ENCODE assay signal across 8 cellular contexts in the genomic region with DNA sequence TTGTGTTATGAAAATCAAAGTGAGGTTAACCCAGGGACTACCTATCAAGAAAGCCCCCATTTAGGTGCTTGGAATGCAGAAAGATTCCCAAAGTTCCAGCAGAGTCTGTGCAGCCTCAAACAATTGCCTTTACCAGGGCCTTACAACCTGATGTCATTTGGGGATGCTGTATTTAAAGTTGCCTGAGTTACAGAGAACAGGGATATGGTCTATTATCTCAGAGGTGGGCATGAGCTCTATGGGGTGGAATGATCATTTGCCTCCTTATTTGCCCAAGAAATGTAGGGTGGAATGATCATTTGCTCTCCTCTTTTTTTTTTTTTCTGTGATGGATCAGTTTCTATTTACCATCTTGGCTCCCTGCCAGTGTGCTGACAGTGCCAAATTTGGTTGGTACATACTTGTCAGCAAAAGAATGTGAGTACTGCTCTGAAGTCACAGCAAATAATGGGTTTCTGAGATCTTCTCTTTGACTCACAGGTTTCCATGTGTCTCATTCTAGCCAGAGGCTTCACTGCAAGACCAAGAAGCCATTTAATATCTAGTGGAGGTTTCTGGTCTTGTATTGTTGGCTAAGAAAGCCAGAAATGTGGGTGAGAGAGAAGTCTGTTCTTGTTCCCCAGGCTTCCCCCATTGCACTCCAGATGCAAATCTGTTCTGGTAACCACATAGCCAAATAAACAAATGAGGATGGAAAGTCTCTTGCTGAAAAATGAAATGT. TPM values are rescaled to one million over a fixed set of nuclear protein-coding genes. Genes with fewer than 3 reads are reported as not detected.
DNase-seq lines count a peak whose midpoint lies in the region; ATAC-seq and TF ChIP-seq lines count a peak whose summit lies in the region.

No MANE protein-coding gene starts in this region.

- peak; percentile 76 for ATAC-seq in GM21529 (IDR thresholded peaks at IDR 0.05; ENCODE audit: unreplicated experiment)
- peak in 6 of 8 donors; percentile 16 to 65 (median 46) for ATAC-seq in heart right ventricle
- ATAC-seq in upper lobe of right lung, result peak; percentile 77

- no peak overlapping the region for H2AFZ ChIP-seq in KMS-11 (ENCODE audit: low read depth)

- peak overlapping the region; percentile 10 for H3K9ac ChIP-seq in KMS-11

- H3K36me3 ChIP-seq in KMS-11 (ENCODE audit: insufficient read depth) (no peaks in the 10 kb centered on the region), heart right ventricle (no peaks in the 10 kb centered on the region), upper lobe of right lung (no peaks in the 10 kb centered on the region)

- peak; percentile 49 for DNase-seq in NCI-H1436 (lab: John Stamatoyannopoulos, UW)
- no peak for DNase-seq in NCI-H1436 treated with DMSO at 0.1 percent for 48 hours (lab: John Stamatoyannopoulos, UW)
- DNase-seq in SK-MEL-5 (ENCODE audit: low read depth, low spot score), result peak; percentile 13
- peak in 1 of 2 donors; percentile 36 for DNase-seq in heart right ventricle
- DNase-seq in upper lobe of right lung, result peak; percentile 68
- DNase-seq in 8988T, result no peak

- no peaks in the 10 kb centered on the region for H3K27me3 ChIP-seq in KMS-11 (ENCODE audit: insufficient read depth, low read depth)
- H3K27me3 ChIP-seq in heart right ventricle, result no peaks in the 10 kb centered on the region
- H3K27me3 ChIP-seq in upper lobe of right lung, result no peaks in the 10 kb centered on the region

- H3K4me2 ChIP-seq in KMS-11, result peak overlapping the region; percentile 74

- intact Hi-C loops in heart right ventricle (cut with DNase I) (no loop called here), upper lobe of right lung (cut with DNase I) (no loop called here)

- H3K9me3 ChIP-seq in heart right ventricle (peaks cover 0 to 5% (median 0%) of the 10 kb centered on the region in 11 donors), upper lobe of right lung (no peaks in the 10 kb centered on the region)

- in situ Hi-C loops in SK-MEL-5 (cut with HindIII; ENCODE audit: low pct_unique_long_range_greater_than_20kb, low sequenced_read_pairs), result no loop called here

- no peaks in the 10 kb centered on the region for H3K79me2 ChIP-seq in KMS-11 (ENCODE audit: insufficient read depth, low read depth)

- H3K4me1 ChIP-seq in KMS-11 (ENCODE audit: low read depth, poor library complexity, severe bottlenecking), result peaks cover 68% of the 10 kb centered on the region
- peaks cover 0 to 32% (median 22%) of the 10 kb centered on the region in 9 donors for H3K4me1 ChIP-seq in heart right ventricle
- H3K4me1 ChIP-seq in upper lobe of right lung, result peaks cover 19% of the 10 kb centered on the region

- no peak overlapping the region for H3K4me3 ChIP-seq in KMS-11 (IDR thresholded peaks at IDR 0.05; ENCODE audit: insufficient read depth, low read depth, low read length)
- H3K4me3 ChIP-seq in heart right ventricle, result no peak overlapping the region
- H3K4me3 ChIP-seq in upper lobe of right lung, result no peak overlapping the region

- TF ChIP-seq CTCF in KMS-11 (conservative IDR thresholded peaks at IDR 0.05; ENCODE audit: low read depth, low read length), result no peak
- TF ChIP-seq CTCF in heart right ventricle (IDR thresholded peaks at IDR 0.05), result no peak
- TF ChIP-seq CTCF in upper lobe of right lung (IDR thresholded peaks at IDR 0.05), result no peak

- H4K20me1 ChIP-seq in KMS-11 (ENCODE audit: insufficient read depth), result no peaks in the 10 kb centered on the region

- H3K27ac ChIP-seq in KMS-11 (peak overlapping the region; percentile 65), heart right ventricle (peak overlapping the region in 1 of 10 donors; percentile 5), upper lobe of right lung (no peak overlapping the region)

RNA-seq across cellular contexts. Expression of a gene that starts 45.5 kb away (rescaled TPM):
- total RNA-seq in SK-MEL-5 (2014; rRNA removed; shearing (Covaris generic)), result 27.8 and 34.7 TPM in 2 replicates
- polyA plus RNA-seq in SK-MEL-5 (2015; cell fraction: cytosol; rRNA removed), result 18.0 and 20.4 TPM in 2 replicates
- 16.1 and 16.2 TPM in 2 replicates for polyA plus RNA-seq in SK-MEL-5 (2015; cell fraction: nucleus; rRNA removed)
- total RNA-seq in heart right ventricle (10 to 100 TPM in 3 of 10 donors, 1 to 10 TPM in 7; 5.3 to 13.8 (median 8.8) TPM), upper lobe of right lung (24.6 TPM)
- polyA plus RNA-seq in heart right ventricle, result 1 to 10 TPM; 2.9 to 3.7 TPM

Comparison
In these comparisons a context has a peak if more than half of its experiments do, and no peak if none do; other contexts are left out.
1. DNase-seq: peak in NCI-H1436 (single experiment), SK-MEL-5 (single experiment) and upper lobe of right lung (single experiment); none in NCI-H1436 treated with DMSO at 0.1 percent for 48 hours (single experiment) and 8988T (single experiment).
2. Peak in every context shown above with its lines, with median percentiles within 50 percentile points of each other: ATAC-seq.